29 cellular contexts compared by ENCODE assay signal in the genomic region with DNA sequence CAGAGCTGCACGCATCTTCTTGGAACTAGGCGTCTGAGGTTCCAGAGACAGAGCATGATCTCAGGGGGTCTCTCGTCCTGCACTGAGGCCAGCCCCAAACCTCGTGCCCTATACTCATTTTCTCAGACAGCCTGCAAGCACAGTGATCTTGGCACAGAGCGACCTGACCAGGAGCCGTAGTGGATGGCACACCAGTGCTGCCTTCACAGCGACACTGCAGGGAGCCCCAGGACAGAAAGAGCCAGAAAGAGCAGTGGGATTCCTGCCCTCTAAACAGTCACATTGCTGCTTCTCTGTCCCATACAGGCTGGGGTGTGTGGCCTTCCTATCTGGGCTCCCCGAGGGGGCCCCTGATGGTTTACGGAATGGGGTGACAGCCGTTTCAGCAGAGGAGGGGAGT.
"Had no signal": no experiment of that assay in that cellular context is flagged by ENCODE, and none has a peak within 500 bp of the region (broad histone marks: within the 10 kb centered on the region; RNA-seq: fewer than 3 reads in every experiment).

No MANE protein-coding gene starts in this region.

- DNase-seq: hippocampal formation; left colon; lower lobe of right lung; mammary epithelial cell; mesenchymal stem cell; naive thymus-derived CD8-positive, alpha-beta T cell; posterior cingulate gyrus; retina; right cardiac atrium; stimulated activated CD4-positive, alpha-beta T cell treated with anti-CD3 and anti-CD28 coated beads, Interleukin-12 subunit alpha, Interleukin-12 subunit beta, amount 100 ng/mL, for 4 hours; stimulated activated CD4-positive, alpha-beta T cell treated with anti-CD3 and anti-CD28 coated beads, Interleukin-15, amount 100 ng/mL, for 24 hours; stimulated activated CD4-positive, alpha-beta T cell treated with anti-CD3 and anti-CD28 coated beads, Interleukin-2, amount 100 ng/mL, for 24 hours; stimulated activated CD4-positive, alpha-beta T cell treated with anti-CD3 and anti-CD28 coated beads, Interleukin-4, amount 100 ng/mL, for 1 hour; stimulated activated naive CD4-positive, alpha-beta T cell; tibial artery; trophoblast cell; upper lobe of right lung had no signal

- H3K4me1 ChIP-seq: left lung, lower lobe of right lung, pancreas, prostate gland, tibial artery, upper lobe of right lung had no signal

- H3K36me3 ChIP-seq: left lung, lower lobe of right lung, pancreas, prostate gland, suprapubic skin, thoracic aorta, tibial artery, upper lobe of right lung had no signal

- H3K4me3 Mint-ChIP-seq: naive thymus-derived CD8-positive, alpha-beta T cell; nephron; neural crest cell; stimulated activated naive CD8-positive, alpha-beta T cell treated with anti-CD3 and anti-CD28 coated beads, Interleukin-15, Interleukin-2, amounts not matched to agents 100 ng/mL and 50 ng/mL, for 24 hours had no signal

- H3K4me3 ChIP-seq: left lung, lower lobe of right lung, pancreas, prostate gland, skin epidermis, suprapubic skin, thoracic aorta, tibial artery, upper lobe of right lung had no signal

- ATAC-seq: left colon; left lung; lower lobe of right lung; naive thymus-derived CD8-positive, alpha-beta T cell; pancreas; right cardiac atrium; sciatic nerve; upper lobe of right lung had no signal

- H3K27ac Mint-ChIP-seq: naive thymus-derived CD8-positive, alpha-beta T cell; nephron; stimulated activated naive CD8-positive, alpha-beta T cell treated with anti-CD3 and anti-CD28 coated beads, Interleukin-15, Interleukin-2, amounts not matched to agents 100 ng/mL and 50 ng/mL, for 24 hours had no signal

- H3K9me3 ChIP-seq: left lung, lower lobe of right lung, pancreas, prostate gland, suprapubic skin, thoracic aorta, tibial artery, upper lobe of right lung had no signal

- FAIRE-seq: keratinocyte, pancreas, urothelium cell line had no signal

- H3K9me3 Mint-ChIP-seq: nephron; neural crest cell; stimulated activated naive CD8-positive, alpha-beta T cell treated with anti-CD3 and anti-CD28 coated beads, Interleukin-15, Interleukin-2, amounts not matched to agents 100 ng/mL and 50 ng/mL, for 24 hours had no signal

- H3K27ac ChIP-seq: left lung, lower lobe of right lung, pancreas, prostate gland, skin epidermis, suprapubic skin, thoracic aorta, tibial artery, upper lobe of right lung had no signal
